ENCODE assay signal across 28 cellular contexts in genomic region chr9:19271081-19271480, GRCh38.
"Had no signal": no experiment of that assay in that cellular context is flagged by ENCODE, and none has a peak within 500 bp of the region (broad histone marks: within the 10 kb centered on the region; RNA-seq: fewer than 3 reads in every experiment).

No MANE protein-coding gene starts in this region.

- H3K36me3 ChIP-seq: brain microvascular endothelial cell had no signal

- H3K27me3 ChIP-seq: brain microvascular endothelial cell had no signal

- H3K27ac ChIP-seq: brain microvascular endothelial cell, SK-N-MC had no signal

- ATAC-seq: Right ventricle myocardium inferior, T-cell had no signal

- H3K4me3 ChIP-seq: SK-N-MC had no signal

- DNase-seq: activated B cell treated with CpG ODN at 0.5 μM for 24 hours; activated CD4-positive, alpha-beta memory T cell treated with anti-CD3 and anti-CD28 coated beads for 36 hours; activated CD4-positive, alpha-beta T cell treated with anti-CD3 and anti-CD28 coated beads for 1 hour; activated CD4-positive, alpha-beta T cell treated with anti-CD3 and anti-CD28 coated beads, Interleukin-2, amount 10 ng/mL, durations not matched to agents 7 days and 5 days; activated effector memory CD4-positive, alpha-beta T cell treated with Interleukin-2 at 50 U/mL for 16 hours; activated naive CD4-positive, alpha-beta T cell; activated T-cell treated with anti-CD3 and anti-CD28 coated beads, Interleukin-2, amount 50 U/mL, for 24 hours; amniotic stem cell; brain microvascular endothelial cell; caudate nucleus; KG1; MV-4-11; NCI-H1092 treated with DMSO at 0.1 percent for 48 hours; NCI-H1417 treated with DMSO at 0.1 percent for 48 hours; NCI-H1694; NCI-H2029; NCI-H2107; NCI-H2171 treated with DMSO at 0.1 percent for 48 hours; NCI-H345; NCI-H510A; NCI-H526 treated with DMSO at 0.1 percent for 48 hours; NCI-H82; RPMI8226; T-cell; T-helper 2 cell; T1000 had no signal
